ENCODE assay signal across 35 cellular contexts in genomic region chr20:4724459-4725262, GRCh38. TPM values are rescaled to one million over a fixed set of nuclear protein-coding genes. Genes with fewer than 3 reads are reported as not detected.
"Had no signal": no experiment of that assay in that cellular context is flagged by ENCODE, and none has a peak within 500 bp of the region (broad histone marks: within the 10 kb centered on the region; RNA-seq: fewer than 3 reads in every experiment).

No MANE protein-coding gene starts in this region.

- H3K4me3 Mint-ChIP-seq: activated B cell treated with CpG ODN at 0.5 μM for 24 hours; activated CD4-positive, alpha-beta memory T cell treated with anti-CD3 and anti-CD28 coated beads for 36 hours; activated naive CD4-positive, alpha-beta T cell treated with anti-CD3 and anti-CD28 coated beads, Interleukin-2, amount 10 ng/mL, durations not matched to agents 7 days and 5 days; activated naive CD8-positive, alpha-beta T cell; activated naive CD8-positive, alpha-beta T cell treated with anti-CD3 and anti-CD28 coated beads, Interleukin-2, amount 50 U/mL, for 24 hours; brain had no signal

- H3K36me3 Mint-ChIP-seq: activated CD4-positive, alpha-beta memory T cell treated with anti-CD3 and anti-CD28 coated beads for 36 hours; activated naive CD4-positive, alpha-beta T cell treated with anti-CD3 and anti-CD28 coated beads, Interleukin-2, amount 10 ng/mL, durations not matched to agents 7 days and 5 days; activated naive CD8-positive, alpha-beta T cell; brain had no signal

- H3K27ac Mint-ChIP-seq: activated B cell treated with CpG ODN at 0.5 μM for 24 hours; activated CD4-positive, alpha-beta memory T cell treated with anti-CD3 and anti-CD28 coated beads for 36 hours; activated naive CD4-positive, alpha-beta T cell treated with anti-CD3 and anti-CD28 coated beads, Interleukin-2, amount 10 ng/mL, durations not matched to agents 7 days and 5 days; activated naive CD8-positive, alpha-beta T cell; activated naive CD8-positive, alpha-beta T cell treated with anti-CD3 and anti-CD28 coated beads, Interleukin-2, amount 50 U/mL, for 24 hours had no signal

- H3K9me3 Mint-ChIP-seq: activated B cell treated with CpG ODN at 0.5 μM for 24 hours; activated CD4-positive, alpha-beta memory T cell treated with anti-CD3 and anti-CD28 coated beads for 36 hours; activated naive CD4-positive, alpha-beta T cell treated with anti-CD3 and anti-CD28 coated beads, Interleukin-2, amount 10 ng/mL, durations not matched to agents 7 days and 5 days; activated naive CD8-positive, alpha-beta T cell treated with anti-CD3 and anti-CD28 coated beads, Interleukin-2, amount 50 U/mL, for 24 hours had no signal

- H3K36me3 ChIP-seq: MG63 had no signal

- ATAC-seq: activated naive CD8-positive, alpha-beta T cell treated with anti-CD3 and anti-CD28 coated beads, Interleukin-2, amount 50 U/mL, for 24 hours; Right ventricle myocardium inferior; SK-N-SH treated with all-trans-retinoic acid at 6 μM for 48 hours had no signal

- DNase-seq: activated B cell treated with CpG ODN at 0.5 μM for 24 hours; activated CD4-positive, alpha-beta memory T cell treated with anti-CD3 and anti-CD28 coated beads for 36 hours; activated CD4-positive, alpha-beta T cell treated with anti-CD3 and anti-CD28 coated beads for 4 hours; activated CD4-positive, alpha-beta T cell treated with anti-CD3 and anti-CD28 coated beads, Interleukin-2, amount 50 U/mL, for 1 hour; activated CD4-positive, CD25-positive, alpha-beta regulatory T cell treated with anti-CD3 and anti-CD28 coated beads, Interleukin-2, amount 50 U/mL, for 72 hours; activated CD8-positive, alpha-beta memory T cell treated with anti-CD3 and anti-CD28 coated beads, Interleukin-2, amount 50 U/mL, for 4 hours; activated effector memory CD4-positive, alpha-beta T cell treated with Interleukin-2 at 50 U/mL for 16 hours; activated naive CD4-positive, alpha-beta T cell treated with anti-CD3 and anti-CD28 coated beads, Interleukin-2, amount 10 ng/mL, durations not matched to agents 7 days and 5 days; activated naive CD8-positive, alpha-beta T cell treated with anti-CD3 and anti-CD28 coated beads, Interleukin-2, amount 50 U/mL, for 24 hours; activated T-cell treated with anti-CD3 and anti-CD28 coated beads for 4 hours; central memory CD4-positive, alpha-beta T cell; Kasumi-1; MG63; NCI-H1048; NCI-H1105 treated with DMSO at 0.1 percent for 48 hours; NCI-H1436; NCI-H1694 treated with DMSO at 0.1 percent for 48 hours; NCI-H2029; NCI-H510A; NCI-H526; NCI-H748 treated with DMSO at 0.1 percent for 48 hours; PC-9; SIG-M5; SW 1271; T-helper 1 cell; T-helper 2 cell; T-helper 9 cell had no signal

- H3K4me3 ChIP-seq: MG63, PC-9 had no signal

- H3K9me3 ChIP-seq: MG63 had no signal

- H3K27ac ChIP-seq: PC-9, RWPE1, VCaP had no signal

- H3K27me3 Mint-ChIP-seq: activated B cell treated with CpG ODN at 0.5 μM for 24 hours; activated CD4-positive, alpha-beta memory T cell treated with anti-CD3 and anti-CD28 coated beads for 36 hours; activated naive CD8-positive, alpha-beta T cell; activated naive CD8-positive, alpha-beta T cell treated with anti-CD3 and anti-CD28 coated beads, Interleukin-2, amount 50 U/mL, for 24 hours had no signal

RNA-seq across cellular contexts. Expression of gene PRND, which starts 3.0 kb away (rescaled TPM):
- total RNA-seq: activated B cell treated with CpG ODN at 0.5 μM for 24 hours; activated CD4-positive, alpha-beta memory T cell treated with anti-CD3 and anti-CD28 coated beads for 36 hours; OCI-LY7; PC-9; Right ventricle myocardium inferior; SK-MEL-5 had no signal
